ENCODE assay signal across 1 cellular context in genomic region chr19:49641688-49642487, GRCh38.
TF ChIP-seq lines count a peak whose summit lies in the region.

Gene SCAF1, plus strand, starts transcription at chr19:49642209. Its CDS starts 2,818 bp downstream, at chr19:49645027.

TF ChIP-seq in HepG2, 621 proteins besides CTCF, POLR2A, EP300 and RAD21 (continued from another document and continues in another):
- TF ChIP-seq ZNF790 (CRISPR knock-in tag; IDR thresholded peaks at IDR 0.05; ENCODE audit: borderline replicate concordance): peak; percentile 53; the same call in 1 of the 2 replicates
- no peak for TF ChIP-seq SRY (CRISPR knock-in tag; IDR thresholded peaks at IDR 0.05)
- 0 out of 2 replicates have a peak, but pooled peaks have one; percentile 30 for TF ChIP-seq ZKSCAN1 (IDR thresholded peaks at IDR 0.05; ENCODE audit: low read length)
- no peak for TF ChIP-seq MBNL3 (CRISPR knock-in tag; conservative IDR thresholded peaks at IDR 0.05)
- TF ChIP-seq SMC3 (IDR thresholded peaks at IDR 0.05; ENCODE audit: low read length): no peak
- peak; percentile 93 for TF ChIP-seq ZBTB2 (CRISPR knock-in tag; IDR thresholded peaks at IDR 0.05; ENCODE audit: low read depth)
- TF ChIP-seq RFX1 (IDR thresholded peaks at IDR 0.05): no peak
- TF ChIP-seq SNAPC4 (CRISPR knock-in tag; IDR thresholded peaks at IDR 0.05): peak; percentile 65; the same call in 1 of the 2 replicates
- peak; percentile 69 for TF ChIP-seq AGO1 (IDR thresholded peaks at IDR 0.05; ENCODE audit: low read depth, low read length, poor library complexity, severe bottlenecking)
- TF ChIP-seq ATF7 (IDR thresholded peaks at IDR 0.05): peak; percentile 88
- TF ChIP-seq ATF7 (CRISPR knock-in tag; IDR thresholded peaks at IDR 0.05): peak; percentile 30; the same call in 1 of the 2 replicates
- TF ChIP-seq HOXA5 (CRISPR knock-in tag; IDR thresholded peaks at IDR 0.05): peak; percentile 65
- no peak for TF ChIP-seq BRF2 (CRISPR knock-in tag; IDR thresholded peaks at IDR 0.05)
- TF ChIP-seq ZNF670 (CRISPR knock-in tag; IDR thresholded peaks at IDR 0.05; ENCODE audit: borderline replicate concordance): no peak
- peak; percentile 31; the same call in 1 of the 2 replicates for TF ChIP-seq NCOA2 (CRISPR knock-in tag; IDR thresholded peaks at IDR 0.05)
- TF ChIP-seq ZBTB38 (CRISPR knock-in tag; IDR thresholded peaks at IDR 0.05): 0 out of 2 replicates have a peak, but pooled peaks have one; percentile 19
- TF ChIP-seq IKZF4 (CRISPR knock-in tag; IDR thresholded peaks at IDR 0.05; ENCODE audit: borderline replicate concordance, low read depth, not compliant biosample characterization): peak; percentile 30
- peak; percentile 80; the same call in 1 of the 2 replicates for TF ChIP-seq ARID4A (CRISPR knock-in tag; IDR thresholded peaks at IDR 0.05; ENCODE audit: borderline replicate concordance)
- peak; percentile 53 for TF ChIP-seq POGZ (CRISPR knock-in tag; IDR thresholded peaks at IDR 0.05)
- no peak; the same call in 1 of the 2 replicates for TF ChIP-seq ZNF556 (CRISPR knock-in tag; IDR thresholded peaks at IDR 0.05; ENCODE audit: borderline replicate concordance)
- TF ChIP-seq ZNF496 (CRISPR knock-in tag; IDR thresholded peaks at IDR 0.05; ENCODE audit: insufficient replicate concordance): no peak
- TF ChIP-seq ZSCAN21 (CRISPR knock-in tag; IDR thresholded peaks at IDR 0.05; ENCODE audit: borderline replicate concordance): no peak
- 0 out of 2 replicates have a peak, but pooled peaks have one; percentile 43 for TF ChIP-seq DR1 (CRISPR knock-in tag; IDR thresholded peaks at IDR 0.05)
- no peak for TF ChIP-seq TCF7 (IDR thresholded peaks at IDR 0.05; ENCODE audit: low read depth)
- peak; percentile 33; the same call in 1 of the 2 replicates for TF ChIP-seq SOX5 (CRISPR knock-in tag; IDR thresholded peaks at IDR 0.05; ENCODE audit: borderline replicate concordance)
- no peak for TF ChIP-seq ZNF576 (CRISPR knock-in tag; IDR thresholded peaks at IDR 0.05)
- no peak; the same call in 1 of the 2 replicates for TF ChIP-seq SMAD3 (CRISPR knock-in tag; IDR thresholded peaks at IDR 0.05)
- TF ChIP-seq ZBTB1 (CRISPR knock-in tag; IDR thresholded peaks at IDR 0.05; ENCODE audit: borderline replicate concordance): no peak
- TF ChIP-seq SKI (IDR thresholded peaks at IDR 0.05; ENCODE audit: partially characterized antibody): peak; percentile 64
- no peak for TF ChIP-seq MBD4 (IDR thresholded peaks at IDR 0.05; ENCODE audit: borderline replicate concordance, low read length)
- TF ChIP-seq SALL1 (CRISPR knock-in tag; IDR thresholded peaks at IDR 0.05): peak; percentile 64; the same call in 1 of the 2 replicates
- peak; percentile 74; the same call in 1 of the 2 replicates for TF ChIP-seq CBFB (CRISPR knock-in tag; IDR thresholded peaks at IDR 0.05)
- TF ChIP-seq ZSCAN30 (CRISPR knock-in tag; IDR thresholded peaks at IDR 0.05): no peak
- TF ChIP-seq ZNF558 (CRISPR knock-in tag; IDR thresholded peaks at IDR 0.05; ENCODE audit: borderline replicate concordance): no peak
- TF ChIP-seq RFX5 (IDR thresholded peaks at IDR 0.05; ENCODE audit: low read depth, low read length): peak; percentile 68
- no peak for TF ChIP-seq ZNF431 (CRISPR knock-in tag; IDR thresholded peaks at IDR 0.05; ENCODE audit: borderline replicate concordance, low read depth)
- peak; percentile 68 for TF ChIP-seq CEBPG (CRISPR knock-in tag; IDR thresholded peaks at IDR 0.05)
- TF ChIP-seq HCFC1 (IDR thresholded peaks at IDR 0.05; ENCODE audit: low read depth, low read length): peak; percentile 96
- TF ChIP-seq ZNF343 (CRISPR knock-in tag; IDR thresholded peaks at IDR 0.05): 0 out of 2 replicates have a peak, but pooled peaks have one; percentile 46
- no peak for TF ChIP-seq ZNF672 (CRISPR knock-in tag; IDR thresholded peaks at IDR 0.05)
- peak; percentile 66; the same call in 1 of the 2 replicates for TF ChIP-seq MAZ (IDR thresholded peaks at IDR 0.05; ENCODE audit: borderline replicate concordance, low read depth, low read length)
- TF ChIP-seq MAZ (CRISPR knock-in tag; IDR thresholded peaks at IDR 0.05; ENCODE audit: low read depth): peak; percentile 93
- TF ChIP-seq ZNF142 (CRISPR knock-in tag; IDR thresholded peaks at IDR 0.05): no peak
- no peak for TF ChIP-seq ZFP41 (CRISPR knock-in tag; IDR thresholded peaks at IDR 0.05; ENCODE audit: borderline replicate concordance)
- TF ChIP-seq E2F1 (CRISPR knock-in tag; IDR thresholded peaks at IDR 0.05): peak; percentile 97
- peak; percentile 96 for TF ChIP-seq SP5 (CRISPR knock-in tag; IDR thresholded peaks at IDR 0.05; ENCODE audit: borderline replicate concordance, low read depth)
